12 cellular contexts compared by ENCODE assay signal in the genomic region with DNA sequence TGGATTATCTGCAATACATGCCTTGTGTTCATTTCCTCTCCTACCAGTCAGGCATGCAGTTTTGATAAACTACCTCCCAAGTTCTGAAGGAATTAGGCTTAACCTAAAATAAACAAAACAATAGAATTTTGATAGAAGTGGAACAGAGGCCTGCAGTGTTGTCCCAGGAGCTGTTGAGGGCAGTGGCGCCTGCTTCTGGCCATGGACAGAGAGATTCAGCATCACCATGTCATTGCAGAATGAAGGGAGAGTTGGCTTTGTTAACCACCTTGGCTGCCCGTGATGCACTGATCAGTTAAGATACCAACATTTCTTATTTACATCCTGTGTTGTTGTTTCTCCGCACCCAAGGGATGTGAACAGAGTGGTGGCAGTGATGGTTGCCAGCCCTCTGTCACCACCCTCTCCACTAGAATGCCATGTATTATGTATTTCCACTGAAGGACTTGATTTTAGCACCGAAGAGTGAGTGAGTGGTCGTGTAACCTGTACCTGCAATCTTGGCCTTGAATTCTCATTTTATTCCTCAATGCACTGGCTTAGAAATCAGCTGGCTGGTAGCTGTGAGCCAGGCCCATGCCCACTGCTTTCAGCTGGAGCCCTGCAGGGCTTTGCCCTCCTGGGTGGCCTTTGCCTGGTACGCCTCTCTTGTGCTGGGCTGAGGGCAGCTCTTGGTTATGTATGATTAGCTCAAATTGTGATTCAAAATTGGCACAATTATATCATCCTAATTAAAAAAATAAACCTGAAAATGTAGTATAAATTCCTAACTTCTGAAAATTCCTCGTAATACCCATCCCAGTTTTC. TPM values are rescaled to one million over a fixed set of nuclear protein-coding genes. Genes with fewer than 3 reads are reported as not detected.
DNase-seq lines count a peak whose midpoint lies in the region; ATAC-seq, FAIRE-seq and TF ChIP-seq lines count a peak whose summit lies in the region.
"Had no signal": no experiment of that assay in that cellular context is flagged by ENCODE, and none has a peak within 500 bp of the region (broad histone marks: within the 10 kb centered on the region; RNA-seq: fewer than 3 reads in every experiment).

No MANE protein-coding gene starts in this region.

- CTCF ChIA-PET in activated CD4-positive, alpha-beta memory T cell treated with anti-CD3 and anti-CD28 coated beads, Interleukin-2, amount 10 ng/mL, durations not matched to agents 7 days and 5 days (lab: Charles Lee) = no interaction called here

- DNase-seq in BE2C (no peak), GM12891 (ENCODE audit: insufficient read length, low spot score) (no peak), cardiac muscle cell (ENCODE audit: low read depth in 1 of 2, low spot score in 1 of 2) (no peak), esophagus squamous epithelium (lab: John Stamatoyannopoulos, UW) (no peak), putamen (ENCODE audit: low spot score) (no peak)
- no peak for DNase-seq in activated CD4-positive, alpha-beta memory T cell treated with anti-CD3 and anti-CD28 coated beads, Interleukin-2, amount 10 ng/mL, durations not matched to agents 7 days and 5 days
- DNase-seq: IMR-90, NCI-H1417, testis had no signal

- WGBS in esophagus squamous epithelium, 2 donors = 84 to 92% methylated on average over 7 of the region's 7 CpGs

- POLR2A ChIA-PET in activated CD4-positive, alpha-beta memory T cell treated with anti-CD3 and anti-CD28 coated beads, Interleukin-2, amount 10 ng/mL, durations not matched to agents 7 days and 5 days (lab: Charles Lee) = no interaction called here

- H3K27ac Mint-ChIP-seq in activated CD4-positive, alpha-beta memory T cell treated with anti-CD3 and anti-CD28 coated beads, Interleukin-2, amount 10 ng/mL, durations not matched to agents 7 days and 5 days = peak overlapping the region; percentile 27

- FAIRE-seq in GM12891 (lab: Jason Lieb, UNC) = peak; percentile 57

- H3K27ac ChIP-seq in cardiac muscle cell (no peak overlapping the region), esophagus squamous epithelium (no peak overlapping the region)
- H3K27ac ChIP-seq: skin epidermis, testis had no signal

- H3K9me3 ChIP-seq in BE2C = no peaks in the 10 kb centered on the region
- no peaks in the 10 kb centered on the region for H3K9me3 ChIP-seq in cardiac muscle cell (ENCODE audit: low read depth)
- H3K9me3 ChIP-seq in esophagus squamous epithelium = no peaks in the 10 kb centered on the region
- H3K9me3 ChIP-seq: testis had no signal

- no peaks in the 10 kb centered on the region for H3K9me3 Mint-ChIP-seq in activated CD4-positive, alpha-beta memory T cell treated with anti-CD3 and anti-CD28 coated beads, Interleukin-2, amount 10 ng/mL, durations not matched to agents 7 days and 5 days

- TF ChIP-seq POLR2A in GM12891 (IDR thresholded peaks at IDR 0.05; ENCODE audit: low read depth, low read length) = no peak
- TF ChIP-seq POLR2A in esophagus squamous epithelium (IDR thresholded peaks at IDR 0.05) = no peak

- no peak overlapping the region for H3K4me3 Mint-ChIP-seq in activated CD4-positive, alpha-beta memory T cell treated with anti-CD3 and anti-CD28 coated beads, Interleukin-2, amount 10 ng/mL, durations not matched to agents 7 days and 5 days

- intact Hi-C loops in esophagus squamous epithelium (cut with DNase I) = no loop called here

- H3K4me3 ChIP-seq in BE2C (ENCODE audit: low read depth, low read length) = no peak overlapping the region
- no peak overlapping the region for H3K4me3 ChIP-seq in cardiac muscle cell
- H3K4me3 ChIP-seq in esophagus squamous epithelium = no peak overlapping the region
- H3K4me3 ChIP-seq: skin epidermis, testis had no signal

- no peaks in the 10 kb centered on the region for H3K27me3 Mint-ChIP-seq in activated CD4-positive, alpha-beta memory T cell treated with anti-CD3 and anti-CD28 coated beads, Interleukin-2, amount 10 ng/mL, durations not matched to agents 7 days and 5 days

- peaks cover 5% of the 10 kb centered on the region for H3K4me1 ChIP-seq in BE2C
- no peaks in the 10 kb centered on the region for H3K4me1 ChIP-seq in cardiac muscle cell (ENCODE audit: low read depth)
- H3K4me1 ChIP-seq in esophagus squamous epithelium = peaks cover 0 to 16% (median 0%) of the 10 kb centered on the region in 3 donors

- no peaks in the 10 kb centered on the region for H3K27me3 ChIP-seq in BE2C
- no peaks in the 10 kb centered on the region for H3K27me3 ChIP-seq in cardiac muscle cell
- H3K27me3 ChIP-seq in esophagus squamous epithelium = no peaks in the 10 kb centered on the region
- H3K27me3 ChIP-seq: testis had no signal

- peaks cover 8% of the 10 kb centered on the region for H3K36me3 Mint-ChIP-seq in activated CD4-positive, alpha-beta memory T cell treated with anti-CD3 and anti-CD28 coated beads, Interleukin-2, amount 10 ng/mL, durations not matched to agents 7 days and 5 days (ENCODE audit: low read depth)

- peaks cover 17% of the 10 kb centered on the region for H3K4me1 Mint-ChIP-seq in activated CD4-positive, alpha-beta memory T cell treated with anti-CD3 and anti-CD28 coated beads, Interleukin-2, amount 10 ng/mL, durations not matched to agents 7 days and 5 days

- H3K36me3 ChIP-seq in BE2C (no peaks in the 10 kb centered on the region), cardiac muscle cell (no peaks in the 10 kb centered on the region), esophagus squamous epithelium (no peaks in the 10 kb centered on the region)

- ATAC-seq in HG03139 (IDR thresholded peaks at IDR 0.05; ENCODE audit: unreplicated experiment) (no peak), HG02973 (IDR thresholded peaks at IDR 0.05; ENCODE audit: unreplicated experiment) (no peak)

- peak; percentile 51 for TF ChIP-seq CTCF in BE2C (IDR thresholded peaks at IDR 0.05; ENCODE audit: low read depth, low read length)
- peak; percentile 32 for TF ChIP-seq CTCF in cardiac muscle cell (IDR thresholded peaks at IDR 0.05; ENCODE audit: low read depth, low read length)
- no peak for TF ChIP-seq CTCF in esophagus squamous epithelium (IDR thresholded peaks at IDR 0.05)

TF ChIP-seq in GM12891, 5 proteins besides CTCF, POLR2A, EP300 and RAD21:
- no peak for TF ChIP-seq POU2F2 (IDR thresholded peaks at IDR 0.05; ENCODE audit: low read depth, low read length)
- no peak for TF ChIP-seq PAX5 (IDR thresholded peaks at IDR 0.05; ENCODE audit: insufficient read depth, low read length, severe bottlenecking)
- TF ChIP-seq POLR2AphosphoS5 (IDR thresholded peaks at IDR 0.05; ENCODE audit: low read depth, low read length) = no peak
- TF ChIP-seq SPI1 (IDR thresholded peaks at IDR 0.05; ENCODE audit: low read depth, low read length) = no peak
- TF ChIP-seq TAF1 (IDR thresholded peaks at IDR 0.05; ENCODE audit: low read depth, low read length) = no peak

RNA-seq across cellular contexts. Expression of a gene that starts 56.5 kb away (rescaled TPM):
- 20.8 TPM for polyA plus RNA-seq in BE2C (2012; ENCODE audit: insufficient read depth, insufficient read length, low read depth)
- 10.9 TPM for polyA plus RNA-seq in GM12891 (2012; ENCODE audit: low read depth, missing spikeins)
- 1 to 10 TPM; 7.9 to 9.4 TPM for total RNA-seq in activated CD4-positive, alpha-beta memory T cell treated with anti-CD3 and anti-CD28 coated beads, Interleukin-2, amount 10 ng/mL, durations not matched to agents 7 days and 5 days
- total RNA-seq in cardiac muscle cell = 3.4 and 5.2 TPM in 2 replicates
- polyA plus RNA-seq in cardiac muscle cell = 4.6 and 10.9 TPM in 2 replicates
- 1 to 10 TPM; 1.2 to 3.6 (median 2.0) TPM for total RNA-seq in esophagus squamous epithelium

Comparison
In these comparisons a context has a peak if more than half of its experiments do, and no peak if none do; other contexts are left out.
1. CTCF ChIP-seq: peak in BE2C (single experiment) and cardiac muscle cell (single experiment); none in esophagus squamous epithelium (0 of 6).